ENCODE assay signal across 1 cellular context in the genomic region with DNA sequence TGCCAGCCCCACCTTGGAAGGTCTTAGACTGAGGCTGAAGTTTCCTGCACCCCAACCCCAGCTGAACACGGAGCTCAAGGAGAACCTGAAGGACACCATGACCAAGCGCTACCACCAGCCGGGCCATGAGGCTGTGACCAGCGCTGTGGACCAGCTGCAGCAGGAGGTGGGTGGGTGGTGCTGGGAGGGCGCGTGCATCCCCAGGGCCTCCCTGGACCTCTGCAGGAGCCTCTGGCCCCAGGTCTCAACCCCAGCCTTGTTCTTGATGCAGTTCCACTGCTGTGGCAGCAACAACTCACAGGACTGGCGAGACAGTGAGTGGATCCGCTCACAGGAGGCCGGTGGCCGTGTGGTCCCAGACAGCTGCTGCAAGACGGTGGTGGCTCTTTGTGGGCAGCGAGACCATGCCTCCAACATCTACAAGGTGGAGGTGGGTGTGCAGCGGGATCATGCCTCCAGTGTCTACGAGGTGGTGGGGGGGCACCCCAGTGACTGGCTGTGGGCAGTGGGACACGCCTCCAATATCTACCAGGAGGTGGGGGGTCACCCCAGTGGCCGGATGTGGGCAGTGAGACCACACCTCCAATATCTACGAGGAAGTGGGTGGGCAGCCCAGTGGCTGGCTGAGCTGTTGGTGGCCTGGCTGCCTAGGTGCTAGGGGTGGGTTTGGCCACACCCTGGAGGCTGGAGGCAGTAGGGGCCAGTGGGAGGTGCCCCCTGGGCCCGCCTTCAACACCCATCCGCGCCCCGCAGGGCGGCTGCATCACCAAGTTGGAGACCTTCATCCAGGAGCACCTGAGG.
TF ChIP-seq lines count a peak whose summit lies in the region.

No MANE protein-coding gene starts in this region.

TF ChIP-seq in HEK293, 187 proteins besides CTCF, POLR2A, EP300 and RAD21 (continued from another document):
- TF ChIP-seq KLF8 (tag by site-specific recombination; IDR thresholded peaks at IDR 0.05) (0 out of 2 replicates have a peak, but pooled peaks have one; percentile 25), ZFP3 (tag by site-specific recombination; IDR thresholded peaks at IDR 0.05; ENCODE audit: low read depth) (no peak), KLF10 (tag by site-specific recombination; IDR thresholded peaks at IDR 0.05) (peak; percentile 67; the same call in 1 of the 2 replicates), ZFHX2 (tag by site-specific recombination; conservative IDR thresholded peaks at IDR 0.05) (peak; percentile 80), ZNF221 (tag by site-specific recombination; IDR thresholded peaks at IDR 0.05; ENCODE audit: borderline replicate concordance) (no peak), ZNF394 (tag by site-specific recombination; IDR thresholded peaks at IDR 0.05; ENCODE audit: borderline replicate concordance) (no peak), SP3 (tag by site-specific recombination; IDR thresholded peaks at IDR 0.05) (no peak), EGR2 (tag by site-specific recombination; IDR thresholded peaks at IDR 0.05; ENCODE audit: low read depth) (peak; percentile 81), ZNF530 (tag by site-specific recombination; IDR thresholded peaks at IDR 0.05; ENCODE audit: low read depth) (no peak), GLIS1 (tag by site-specific recombination; IDR thresholded peaks at IDR 0.05) (peak; percentile 48)
- TF ChIP-seq, protein P1, sequence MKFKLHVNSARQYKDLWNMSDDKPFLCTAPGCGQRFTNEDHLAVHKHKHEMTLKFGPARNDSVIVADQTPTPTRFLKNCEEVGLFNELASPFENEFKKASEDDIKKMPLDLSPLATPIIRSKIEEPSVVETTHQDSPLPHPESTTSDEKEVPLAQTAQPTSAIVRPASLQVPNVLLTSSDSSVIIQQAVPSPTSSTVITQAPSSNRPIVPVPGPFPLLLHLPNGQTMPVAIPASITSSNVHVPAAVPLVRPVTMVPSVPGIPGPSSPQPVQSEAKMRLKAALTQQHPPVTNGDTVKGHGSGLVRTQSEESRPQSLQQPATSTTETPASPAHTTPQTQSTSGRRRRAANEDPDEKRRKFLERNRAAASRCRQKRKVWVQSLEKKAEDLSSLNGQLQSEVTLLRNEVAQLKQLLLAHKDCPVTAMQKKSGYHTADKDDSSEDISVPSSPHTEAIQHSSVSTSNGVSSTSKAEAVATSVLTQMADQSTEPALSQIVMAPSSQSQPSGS (tag by site-specific recombination; IDR thresholded peaks at IDR 0.05; ENCODE audit: low read depth): no peak
- TF ChIP-seq, protein P2, sequence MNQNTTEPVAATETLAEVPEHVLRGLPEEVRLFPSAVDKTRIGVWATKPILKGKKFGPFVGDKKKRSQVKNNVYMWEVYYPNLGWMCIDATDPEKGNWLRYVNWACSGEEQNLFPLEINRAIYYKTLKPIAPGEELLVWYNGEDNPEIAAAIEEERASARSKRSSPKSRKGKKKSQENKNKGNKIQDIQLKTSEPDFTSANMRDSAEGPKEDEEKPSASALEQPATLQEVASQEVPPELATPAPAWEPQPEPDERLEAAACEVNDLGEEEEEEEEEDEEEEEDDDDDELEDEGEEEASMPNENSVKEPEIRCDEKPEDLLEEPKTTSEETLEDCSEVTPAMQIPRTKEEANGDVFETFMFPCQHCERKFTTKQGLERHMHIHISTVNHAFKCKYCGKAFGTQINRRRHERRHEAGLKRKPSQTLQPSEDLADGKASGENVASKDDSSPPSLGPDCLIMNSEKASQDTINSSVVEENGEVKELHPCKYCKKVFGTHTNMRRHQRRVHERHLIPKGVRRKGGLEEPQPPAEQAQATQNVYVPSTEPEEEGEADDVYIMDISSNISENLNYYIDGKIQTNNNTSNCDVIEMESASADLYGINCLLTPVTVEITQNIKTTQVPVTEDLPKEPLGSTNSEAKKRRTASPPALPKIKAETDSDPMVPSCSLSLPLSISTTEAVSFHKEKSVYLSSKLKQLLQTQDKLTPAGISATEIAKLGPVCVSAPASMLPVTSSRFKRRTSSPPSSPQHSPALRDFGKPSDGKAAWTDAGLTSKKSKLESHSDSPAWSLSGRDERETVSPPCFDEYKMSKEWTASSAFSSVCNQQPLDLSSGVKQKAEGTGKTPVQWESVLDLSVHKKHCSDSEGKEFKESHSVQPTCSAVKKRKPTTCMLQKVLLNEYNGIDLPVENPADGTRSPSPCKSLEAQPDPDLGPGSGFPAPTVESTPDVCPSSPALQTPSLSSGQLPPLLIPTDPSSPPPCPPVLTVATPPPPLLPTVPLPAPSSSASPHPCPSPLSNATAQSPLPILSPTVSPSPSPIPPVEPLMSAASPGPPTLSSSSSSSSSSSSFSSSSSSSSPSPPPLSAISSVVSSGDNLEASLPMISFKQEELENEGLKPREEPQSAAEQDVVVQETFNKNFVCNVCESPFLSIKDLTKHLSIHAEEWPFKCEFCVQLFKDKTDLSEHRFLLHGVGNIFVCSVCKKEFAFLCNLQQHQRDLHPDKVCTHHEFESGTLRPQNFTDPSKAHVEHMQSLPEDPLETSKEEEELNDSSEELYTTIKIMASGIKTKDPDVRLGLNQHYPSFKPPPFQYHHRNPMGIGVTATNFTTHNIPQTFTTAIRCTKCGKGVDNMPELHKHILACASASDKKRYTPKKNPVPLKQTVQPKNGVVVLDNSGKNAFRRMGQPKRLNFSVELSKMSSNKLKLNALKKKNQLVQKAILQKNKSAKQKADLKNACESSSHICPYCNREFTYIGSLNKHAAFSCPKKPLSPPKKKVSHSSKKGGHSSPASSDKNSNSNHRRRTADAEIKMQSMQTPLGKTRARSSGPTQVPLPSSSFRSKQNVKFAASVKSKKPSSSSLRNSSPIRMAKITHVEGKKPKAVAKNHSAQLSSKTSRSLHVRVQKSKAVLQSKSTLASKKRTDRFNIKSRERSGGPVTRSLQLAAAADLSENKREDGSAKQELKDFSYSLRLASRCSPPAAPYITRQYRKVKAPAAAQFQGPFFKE (tag by site-specific recombination; IDR thresholded peaks at IDR 0.05; ENCODE audit: borderline replicate concordance): no peak
- TF ChIP-seq, protein P3, sequence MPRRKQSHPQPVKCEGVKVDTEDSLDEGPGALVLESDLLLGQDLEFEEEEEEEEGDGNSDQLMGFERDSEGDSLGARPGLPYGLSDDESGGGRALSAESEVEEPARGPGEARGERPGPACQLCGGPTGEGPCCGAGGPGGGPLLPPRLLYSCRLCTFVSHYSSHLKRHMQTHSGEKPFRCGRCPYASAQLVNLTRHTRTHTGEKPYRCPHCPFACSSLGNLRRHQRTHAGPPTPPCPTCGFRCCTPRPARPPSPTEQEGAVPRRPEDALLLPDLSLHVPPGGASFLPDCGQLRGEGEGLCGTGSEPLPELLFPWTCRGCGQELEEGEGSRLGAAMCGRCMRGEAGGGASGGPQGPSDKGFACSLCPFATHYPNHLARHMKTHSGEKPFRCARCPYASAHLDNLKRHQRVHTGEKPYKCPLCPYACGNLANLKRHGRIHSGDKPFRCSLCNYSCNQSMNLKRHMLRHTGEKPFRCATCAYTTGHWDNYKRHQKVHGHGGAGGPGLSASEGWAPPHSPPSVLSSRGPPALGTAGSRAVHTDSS (tag by site-specific recombination; IDR thresholded peaks at IDR 0.05): no peak
TF ChIP-seq in HEK293: peak in this region for 7.
